Comparison of ENCODE assay signal across 1 cellular context in the genomic region with DNA sequence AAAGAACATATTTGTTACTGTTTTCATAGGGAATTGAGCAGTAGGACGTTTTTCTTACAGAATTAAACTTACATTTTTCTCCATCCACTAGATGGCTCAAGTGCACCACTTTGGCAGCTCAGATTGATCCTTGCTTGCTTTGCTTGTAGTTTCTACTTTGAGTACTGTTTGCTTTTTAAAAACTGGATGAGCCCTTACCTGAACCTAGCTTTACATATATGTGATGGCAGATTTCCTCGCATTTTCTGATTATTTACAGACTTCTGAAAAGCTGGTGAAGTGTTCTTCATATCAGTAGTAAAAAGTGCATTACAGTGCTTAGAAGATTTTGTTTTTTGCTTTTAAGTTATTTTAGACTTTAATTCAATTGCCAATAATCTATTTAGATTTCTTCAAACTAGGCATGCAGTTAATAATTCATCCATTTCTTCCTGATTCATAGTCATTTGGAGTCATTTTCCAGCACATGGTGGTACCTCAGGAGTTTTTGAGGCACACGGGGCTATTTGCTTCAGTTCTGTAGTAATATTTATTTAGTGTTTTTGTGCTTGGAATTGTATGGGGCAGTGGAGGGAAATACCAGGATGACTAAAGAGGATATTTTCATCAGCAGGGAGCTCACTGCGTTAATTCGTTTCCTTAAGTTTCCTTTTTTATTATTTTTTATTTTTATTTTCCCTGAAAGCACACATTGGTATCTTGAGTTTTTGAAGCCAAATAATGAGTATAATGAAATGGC.
TF ChIP-seq lines count a peak whose summit lies in the region.

No MANE protein-coding gene starts in this region.

TF ChIP-seq in HepG2, 621 proteins besides CTCF, POLR2A, EP300 and RAD21 (continued from another document):
- TF ChIP-seq ZEB1 (IDR thresholded peaks at IDR 0.05; ENCODE audit: insufficient replicate concordance, low read depth) (no peak), ATF7-NPFF (CRISPR knock-in tag; IDR thresholded peaks at IDR 0.05; ENCODE audit: low read depth) (no peak), SMC3 (IDR thresholded peaks at IDR 0.05; ENCODE audit: low read length) (peak; percentile 85), SIN3A (IDR thresholded peaks at IDR 0.05; ENCODE audit: borderline replicate concordance, low read depth, low read length) (no peak), MIXL1 (CRISPR knock-in tag; IDR thresholded peaks at IDR 0.05) (0 out of 2 replicates have a peak, but pooled peaks have one; percentile 27), EED (CRISPR knock-in tag; IDR thresholded peaks at IDR 0.05) (no peak), ZNF713 (CRISPR knock-in tag; IDR thresholded peaks at IDR 0.05) (no peak), GATAD2A (CRISPR knock-in tag; IDR thresholded peaks at IDR 0.05) (0 out of 2 replicates have a peak, but pooled peaks have one; percentile 18)
